Comparison of ENCODE assay signal across 8 cellular contexts in the genomic region with DNA sequence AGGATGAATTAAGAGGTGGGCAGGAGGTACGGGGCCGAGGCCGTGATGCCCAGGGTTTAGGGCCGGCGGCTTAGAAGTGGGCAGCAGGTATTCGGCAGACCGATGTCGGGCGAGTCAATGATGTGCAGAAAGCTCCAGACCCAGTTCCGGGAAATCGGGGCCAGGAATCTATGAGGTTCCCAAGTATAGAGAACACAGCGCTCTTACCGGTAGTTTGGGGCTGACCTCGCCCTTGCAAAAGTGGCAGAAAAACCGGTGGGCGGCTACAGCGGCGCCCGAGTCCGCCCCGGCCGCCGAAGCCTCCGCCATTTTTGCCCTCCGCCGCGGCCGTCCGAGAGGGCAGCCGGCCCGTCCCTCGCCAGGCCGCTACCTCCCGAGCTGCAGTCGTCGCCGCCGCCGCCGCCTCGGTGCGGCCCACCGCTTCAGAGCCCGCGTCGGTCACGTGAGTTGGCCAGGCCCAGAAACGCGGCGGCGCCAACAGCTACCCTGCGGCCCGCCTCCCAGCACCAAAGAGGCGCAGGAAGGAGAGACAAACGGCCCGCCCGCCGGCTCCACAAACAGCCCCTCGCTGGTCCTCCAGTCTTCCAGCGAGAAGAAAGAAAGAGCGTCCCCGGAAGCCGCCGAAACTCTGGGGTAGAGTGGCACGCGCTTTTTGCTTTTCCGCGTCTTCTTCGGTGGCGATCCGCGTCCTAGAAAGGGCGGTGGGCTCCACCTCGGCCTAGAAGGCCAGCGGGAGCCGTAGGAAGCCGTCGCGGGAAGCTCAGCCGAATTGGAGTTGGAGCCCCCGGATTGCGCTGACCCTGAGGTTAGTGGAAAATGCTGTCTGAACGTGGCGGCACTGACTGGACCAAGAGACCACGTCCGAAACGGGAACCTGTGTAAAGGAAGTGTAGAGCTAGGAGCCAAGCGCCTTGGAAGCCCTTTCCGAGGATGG. TPM values are rescaled to one million over a fixed set of nuclear protein-coding genes. Genes with fewer than 3 reads are reported as not detected.
DNase-seq lines count a peak whose midpoint lies in the region; ATAC-seq and TF ChIP-seq lines count a peak whose summit lies in the region.

A gene with protein sequence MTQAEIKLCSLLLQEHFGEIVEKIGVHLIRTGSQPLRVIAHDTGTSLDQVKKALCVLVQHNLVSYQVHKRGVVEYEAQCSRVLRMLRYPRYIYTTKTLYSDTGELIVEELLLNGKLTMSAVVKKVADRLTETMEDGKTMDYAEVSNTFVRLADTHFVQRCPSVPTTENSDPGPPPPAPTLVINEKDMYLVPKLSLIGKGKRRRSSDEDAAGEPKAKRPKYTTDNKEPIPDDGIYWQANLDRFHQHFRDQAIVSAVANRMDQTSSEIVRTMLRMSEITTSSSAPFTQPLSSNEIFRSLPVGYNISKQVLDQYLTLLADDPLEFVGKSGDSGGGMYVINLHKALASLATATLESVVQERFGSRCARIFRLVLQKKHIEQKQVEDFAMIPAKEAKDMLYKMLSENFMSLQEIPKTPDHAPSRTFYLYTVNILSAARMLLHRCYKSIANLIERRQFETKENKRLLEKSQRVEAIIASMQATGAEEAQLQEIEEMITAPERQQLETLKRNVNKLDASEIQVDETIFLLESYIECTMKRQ (plus strand): TSS at position 636 of the 934 bp plus-strand sequence. CDS start 1,577 bp downstream, outside the sequence.
A gene (minus strand): TSS at position 531 of the 934 bp plus-strand sequence. CDS start 222 bp downstream, at position 309.

- H3K4me3 ChIP-seq in BE2C (ENCODE audit: low read depth, low read length) = peak within 1 kb of the TSS; percentile 99

- no peaks in the 10 kb centered on the region for H3K9me3 ChIP-seq in BE2C

- no peak for TF ChIP-seq CTCF in BE2C (IDR thresholded peaks at IDR 0.05; ENCODE audit: low read depth, low read length)

- H3K27ac ChIP-seq in cingulate gyrus (ENCODE audit: low read depth, low read length) (peak within 1 kb of the TSS; percentile 81), layer of hippocampus (ENCODE audit: low read depth, low read length) (peak within 1 kb of the TSS; percentile 78)

- ATAC-seq in GM19324 (IDR thresholded peaks at IDR 0.05; ENCODE audit: low FRiP score, unreplicated experiment) (peak; percentile 93), HG03460 (IDR thresholded peaks at IDR 0.05; ENCODE audit: unreplicated experiment) (peak; percentile 80)

- H3K4me1 ChIP-seq in BE2C = no peaks in the 10 kb centered on the region; the same call in 1 of the 2 replicates

- H3K36me3 ChIP-seq in BE2C = peaks cover 33% of the 10 kb centered on the region

- DNase-seq in BE2C (peak; percentile 95), NCI-H526 (lab: John Stamatoyannopoulos, UW) (peak; percentile 98 to 100)
- peak; percentile 91 for DNase-seq in activated CD4-positive, alpha-beta T cell treated with anti-CD3 and anti-CD28 coated beads for 48 hours
- DNase-seq in stimulated activated CD4-positive, alpha-beta T cell treated with anti-CD3 and anti-CD28 coated beads, Interleukin-1b, Interleukin-23, amount 100 ng/mL, for 4 hours (ENCODE audit: low read depth in 2 of 2) = peak; percentile 74

- no peaks in the 10 kb centered on the region for H3K27me3 ChIP-seq in BE2C
- no peaks in the 10 kb centered on the region for H3K27me3 ChIP-seq in layer of hippocampus (ENCODE audit: control insufficient read depth, insufficient read depth, low read length)

RNA-seq across cellular contexts. Expression of the first gene that starts in this region (rescaled TPM):
- polyA plus RNA-seq in BE2C (2012; ENCODE audit: insufficient read depth, insufficient read length, low read depth) = 46.6 TPM

RNA-seq across cellular contexts. Expression of the second gene that starts in this region (rescaled TPM):
- polyA plus RNA-seq in BE2C (2012; ENCODE audit: insufficient read depth, insufficient read length, low read depth) = 5.9 TPM

Comparison
In these comparisons a context has a peak if more than half of its experiments do, and no peak if none do; other contexts are left out.
1. Peak in every context shown above with its lines: DNase-seq, ATAC-seq, H3K4me3 ChIP-seq and H3K27ac ChIP-seq.